ENCODE assay signal across 10 cellular contexts in genomic region chrX:23493941-23494374, GRCh38.
DNase-seq lines count a peak whose midpoint lies in the region; ATAC-seq, FAIRE-seq and TF ChIP-seq lines count a peak whose summit lies in the region.
"Had no signal": no experiment of that assay in that cellular context is flagged by ENCODE, and none has a peak within 500 bp of the region (broad histone marks: within the 10 kb centered on the region; RNA-seq: fewer than 3 reads in every experiment).

No MANE protein-coding gene starts in this region.

- peak in 1 of 2 donors; percentile 0 for DNase-seq in activated T-cell treated with anti-CD3 and anti-CD28 coated beads, Interleukin-2, amount 50 U/mL, for 72 hours
- no peak for DNase-seq in activated T-cell treated with anti-CD3 and anti-CD28 coated beads, Interleukin-2, amount 50 U/mL, for 4 hours
- no peak for DNase-seq in GM12878 (ENCODE audit: low read depth, low spot score)
- DNase-seq in type B pancreatic cell (ENCODE audit: extremely low spot score, unreplicated experiment): no peak
- no peak for DNase-seq in cardiac septum (ENCODE audit: low spot score)
- DNase-seq in HFFc6: no peak
- DNase-seq in central memory CD4-positive, alpha-beta T cell: no peak
- DNase-seq: occipital lobe had no signal

- intact Hi-C loops in GM12878 (cut with micrococcal nuclease; ENCODE audit: unreplicated experiment) (loop anchor here (10.0 kb wide), 1 partner anchor 171 kb away; the partner anchor contains the start of gene PRDX4), cardiac septum (cut with DNase I) (no loop called here)

- no peak for TF ChIP-seq POLR2A in GM12878 (IDR thresholded peaks at IDR 0.05; ENCODE audit: low read depth, low read length)

- no peaks in the 10 kb centered on the region for H4K20me1 ChIP-seq in GM12878 (ENCODE audit: control insufficient read depth, insufficient read depth)

- WGBS in GM12878 (ENCODE audit: insufficient coverage, insufficient replicate concordance, low lambda C conversion rate, missing lambda C conversion rate): 4% methylated on average over 3 of the region's 3 CpGs

- peaks cover 9% of the 10 kb centered on the region for H3K27me3 Mint-ChIP-seq in activated T-cell treated with anti-CD3 and anti-CD28 coated beads, Interleukin-2, amount 50 U/mL, for 72 hours (ENCODE audit: low read depth)
- no peaks in the 10 kb centered on the region for H3K27me3 Mint-ChIP-seq in activated T-cell treated with anti-CD3 and anti-CD28 coated beads, Interleukin-2, amount 50 U/mL, for 4 hours (ENCODE audit: low read depth)
- H3K27me3 Mint-ChIP-seq in type B pancreatic cell: no peaks in the 10 kb centered on the region
- H3K27me3 Mint-ChIP-seq in HFFc6 (ENCODE audit: insufficient read depth): peaks cover 3% of the 10 kb centered on the region; the same call in 1 of the 2 replicates

- no peak overlapping the region for H3K4me2 ChIP-seq in GM12878 (ENCODE audit: control insufficient read depth, insufficient read depth)
- H3K4me2 ChIP-seq: hepatocyte had no signal

- no peak overlapping the region for H3K9ac ChIP-seq in GM12878 (ENCODE audit: control insufficient read depth, insufficient read depth, low read length)

- TF ChIP-seq CTCF in GM12878 (IDR thresholded peaks at IDR 0.05 in 2 of 3, conservative IDR thresholded peaks at IDR 0.05 in 1 of 3; ENCODE audit: control insufficient read depth in 2 of 3, extremely low read depth in 1 of 3, insufficient read depth in 1 of 3, low read depth in 3 of 3, low read length in 3 of 3) (no peak), type B pancreatic cell (conservative IDR thresholded peaks at IDR 0.05) (no peak), HFFc6 (IDR thresholded peaks at IDR 0.05) (no peak)

- no TSS peak for BruUV-seq in GM12878 (replicated peaks; lab: Mats Ljungman, UMichigan)

- no peak overlapping the region for H2AFZ ChIP-seq in GM12878 (ENCODE audit: control insufficient read depth, low read depth, low read length)
- H2AFZ ChIP-seq: hepatocyte had no signal

- H3K36me3 ChIP-seq in GM12878 (ENCODE audit: control insufficient read depth in 2 of 2, insufficient read depth in 2 of 2, low read length in 1 of 2): no peaks in the 10 kb centered on the region

- H3K27ac Mint-ChIP-seq in activated T-cell treated with anti-CD3 and anti-CD28 coated beads, Interleukin-2, amount 50 U/mL, for 72 hours: no peak overlapping the region
- H3K27ac Mint-ChIP-seq in type B pancreatic cell: no peak overlapping the region
- H3K27ac Mint-ChIP-seq in HFFc6: no peak overlapping the region

- in situ Hi-C loops in GM12878 (cut with MboI): no loop called here

- H3K9me3 Mint-ChIP-seq in activated T-cell treated with anti-CD3 and anti-CD28 coated beads, Interleukin-2, amount 50 U/mL, for 72 hours: no peaks in the 10 kb centered on the region
- no peaks in the 10 kb centered on the region for H3K9me3 Mint-ChIP-seq in activated T-cell treated with anti-CD3 and anti-CD28 coated beads, Interleukin-2, amount 50 U/mL, for 4 hours
- H3K9me3 Mint-ChIP-seq in type B pancreatic cell (peaks cover 9% of the 10 kb centered on the region), HFFc6 (no peaks in the 10 kb centered on the region)

- no peaks in the 10 kb centered on the region for H3K4me1 ChIP-seq in GM12878 (ENCODE audit: control insufficient read depth, insufficient read depth, low read length)

- H3K36me3 Mint-ChIP-seq in activated T-cell treated with anti-CD3 and anti-CD28 coated beads, Interleukin-2, amount 50 U/mL, for 72 hours (ENCODE audit: insufficient read depth in 2 of 2): no peaks in the 10 kb centered on the region
- no peaks in the 10 kb centered on the region for H3K36me3 Mint-ChIP-seq in activated T-cell treated with anti-CD3 and anti-CD28 coated beads, Interleukin-2, amount 50 U/mL, for 4 hours (ENCODE audit: insufficient read depth)
- H3K36me3 Mint-ChIP-seq in type B pancreatic cell (peaks cover 3% of the 10 kb centered on the region), HFFc6 (ENCODE audit: low read depth) (no peaks in the 10 kb centered on the region)

- no peak for TF ChIP-seq RAD21 in GM12878 (IDR thresholded peaks at IDR 0.05; ENCODE audit: insufficient read depth, low read depth, low read length)

- SMC1A ChIA-PET in GM12878 (lab: Charles Lee; ENCODE audit: uncharacterized antibody, unreplicated experiment): interaction anchor here (0.8 kb wide), 1 partner anchor 11 kb away, joined by 4 read pairs; no protein-coding TSS in a partner anchor

- H3K9me3 ChIP-seq in GM12878 (replicated peaks; ENCODE audit: control insufficient read depth, insufficient read depth, low read length): peaks cover 2% of the 10 kb centered on the region; the same call in 1 of the 3 replicates

- H3K27ac ChIP-seq in GM12878 (ENCODE audit: control insufficient read depth, insufficient read depth): no peak overlapping the region
- H3K27ac ChIP-seq: hepatocyte had no signal

- CTCF ChIA-PET in GM12878 (lab: Yijun Ruan, JAX): interaction anchor here (0.6 kb wide), 1 partner anchor 88 kb away, joined by 3 read pairs; no protein-coding TSS in a partner anchor

- peaks cover 12% of the 10 kb centered on the region for H3K4me1 Mint-ChIP-seq in activated T-cell treated with anti-CD3 and anti-CD28 coated beads, Interleukin-2, amount 50 U/mL, for 72 hours (ENCODE audit: low read depth)
- H3K4me1 Mint-ChIP-seq in activated T-cell treated with anti-CD3 and anti-CD28 coated beads, Interleukin-2, amount 50 U/mL, for 4 hours (ENCODE audit: low read depth): peaks cover 5% of the 10 kb centered on the region
- H3K4me1 Mint-ChIP-seq in type B pancreatic cell (ENCODE audit: unreplicated experiment): peaks cover 8% of the 10 kb centered on the region
- peaks cover 11% of the 10 kb centered on the region for H3K4me1 Mint-ChIP-seq in HFFc6 (ENCODE audit: low read depth)

- no peaks in the 10 kb centered on the region for H3K27me3 ChIP-seq in GM12878 (replicated peaks in 1 of 2; ENCODE audit: control insufficient read depth in 2 of 2, insufficient read depth in 2 of 2, low read length in 1 of 2)
- H3K27me3 ChIP-seq: hepatocyte had no signal

- no peak for TF ChIP-seq EP300 in GM12878 (IDR thresholded peaks at IDR 0.05; ENCODE audit: borderline replicate concordance in 1 of 2, control insufficient read depth in 1 of 2, low read depth in 2 of 2, low read length in 2 of 2)

- POLR2A ChIA-PET in GM12878 (lab: Charles Lee): no interaction called here

- no peak for FAIRE-seq in GM12878 (lab: Jason Lieb, UNC)

- ATAC-seq in activated T-cell treated with anti-CD3 and anti-CD28 coated beads, Interleukin-2, amount 50 U/mL, for 72 hours (replicated peaks in 1 of 2): peak; percentile 34 to 41
- ATAC-seq in activated T-cell treated with anti-CD3 and anti-CD28 coated beads, Interleukin-2, amount 50 U/mL, for 4 hours: no peak
- ATAC-seq in HG03558 (IDR thresholded peaks at IDR 0.05; ENCODE audit: extremely low read depth, unreplicated experiment) (peak; percentile 68), GM12878 (peak; percentile 80)

- no peak overlapping the region for H3K4me3 ChIP-seq in GM12878
- H3K4me3 ChIP-seq: hepatocyte had no signal

- H3K79me2 ChIP-seq in GM12878 (ENCODE audit: control insufficient read depth, insufficient read depth, low read length): no peaks in the 10 kb centered on the region
- H3K79me2 ChIP-seq: hepatocyte had no signal

- RAD21 ChIA-PET in GM12878 (lab: Charles Lee; ENCODE audit: unreplicated experiment): no interaction called here

- no peak overlapping the region for H3K4me3 Mint-ChIP-seq in activated T-cell treated with anti-CD3 and anti-CD28 coated beads, Interleukin-2, amount 50 U/mL, for 72 hours
- H3K4me3 Mint-ChIP-seq in activated T-cell treated with anti-CD3 and anti-CD28 coated beads, Interleukin-2, amount 50 U/mL, for 4 hours: no peak overlapping the region
- H3K4me3 Mint-ChIP-seq in type B pancreatic cell: peak overlapping the region; percentile 17
- no peak overlapping the region for H3K4me3 Mint-ChIP-seq in HFFc6

TF ChIP-seq in GM12878, 131 proteins besides CTCF, POLR2A, EP300 and RAD21:
- TF ChIP-seq RBBP5 (conservative IDR thresholded peaks at IDR 0.05) (no peak), TCF12 (IDR thresholded peaks at IDR 0.05; ENCODE audit: low read depth, low read length) (peak; percentile 66; the same call in 1 of the 2 replicates), MYC (IDR thresholded peaks at IDR 0.05; ENCODE audit: insufficient read depth, insufficient read length, insufficient replicate concordance, low read length, severe bottlenecking) (no peak)
- TF ChIP-seq, protein P1, sequence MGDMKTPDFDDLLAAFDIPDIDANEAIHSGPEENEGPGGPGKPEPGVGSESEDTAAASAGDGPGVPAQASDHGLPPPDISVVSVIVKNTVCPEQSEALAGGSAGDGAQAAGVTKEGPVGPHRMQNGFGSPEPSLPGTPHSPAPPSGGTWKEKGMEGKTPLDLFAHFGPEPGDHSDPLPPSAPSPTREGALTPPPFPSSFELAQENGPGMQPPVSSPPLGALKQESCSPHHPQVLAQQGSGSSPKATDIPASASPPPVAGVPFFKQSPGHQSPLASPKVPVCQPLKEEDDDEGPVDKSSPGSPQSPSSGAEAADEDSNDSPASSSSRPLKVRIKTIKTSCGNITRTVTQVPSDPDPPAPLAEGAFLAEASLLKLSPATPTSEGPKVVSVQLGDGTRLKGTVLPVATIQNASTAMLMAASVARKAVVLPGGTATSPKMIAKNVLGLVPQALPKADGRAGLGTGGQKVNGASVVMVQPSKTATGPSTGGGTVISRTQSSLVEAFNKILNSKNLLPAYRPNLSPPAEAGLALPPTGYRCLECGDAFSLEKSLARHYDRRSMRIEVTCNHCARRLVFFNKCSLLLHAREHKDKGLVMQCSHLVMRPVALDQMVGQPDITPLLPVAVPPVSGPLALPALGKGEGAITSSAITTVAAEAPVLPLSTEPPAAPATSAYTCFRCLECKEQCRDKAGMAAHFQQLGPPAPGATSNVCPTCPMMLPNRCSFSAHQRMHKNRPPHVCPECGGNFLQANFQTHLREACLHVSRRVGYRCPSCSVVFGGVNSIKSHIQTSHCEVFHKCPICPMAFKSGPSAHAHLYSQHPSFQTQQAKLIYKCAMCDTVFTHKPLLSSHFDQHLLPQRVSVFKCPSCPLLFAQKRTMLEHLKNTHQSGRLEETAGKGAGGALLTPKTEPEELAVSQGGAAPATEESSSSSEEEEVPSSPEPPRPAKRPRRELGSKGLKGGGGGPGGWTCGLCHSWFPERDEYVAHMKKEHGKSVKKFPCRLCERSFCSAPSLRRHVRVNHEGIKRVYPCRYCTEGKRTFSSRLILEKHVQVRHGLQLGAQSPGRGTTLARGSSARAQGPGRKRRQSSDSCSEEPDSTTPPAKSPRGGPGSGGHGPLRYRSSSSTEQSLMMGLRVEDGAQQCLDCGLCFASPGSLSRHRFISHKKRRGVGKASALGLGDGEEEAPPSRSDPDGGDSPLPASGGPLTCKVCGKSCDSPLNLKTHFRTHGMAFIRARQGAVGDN (IDR thresholded peaks at IDR 0.05): no peak

Comparison
In these comparisons a context has a peak if more than half of its experiments do, and no peak if none do; other contexts are left out.
1. ATAC-seq: peak in activated T-cell treated with anti-CD3 and anti-CD28 coated beads, Interleukin-2, amount 50 U/mL, for 72 hours (2 of 2), HG03558 (single experiment) and GM12878 (single experiment); none in activated T-cell treated with anti-CD3 and anti-CD28 coated beads, Interleukin-2, amount 50 U/mL, for 4 hours (0 of 2).